In the genomic region with DNA sequence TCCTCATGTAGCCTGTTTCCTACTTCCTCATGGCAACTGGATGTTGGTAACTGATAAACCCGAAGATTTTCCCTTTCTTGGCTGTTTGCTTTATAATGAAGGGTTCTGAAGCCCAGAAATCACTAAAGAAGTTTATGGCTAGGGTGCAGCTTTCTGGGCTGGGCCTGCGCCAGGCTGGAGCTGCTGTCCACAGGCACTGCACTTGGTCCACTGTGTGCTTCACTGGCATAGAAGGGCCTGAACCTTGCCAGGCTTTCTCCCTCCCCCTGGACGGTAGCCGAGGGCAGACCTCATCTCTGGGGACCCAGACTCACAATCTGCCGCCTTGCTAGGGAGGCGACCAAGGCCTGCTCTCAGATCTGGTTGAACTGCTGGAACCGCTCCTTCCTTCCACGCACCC, we compare ENCODE assay signal across 18 cellular contexts.
DNase-seq lines count a peak whose midpoint lies in the region; ATAC-seq and TF ChIP-seq lines count a peak whose summit lies in the region.
"Had no signal": no experiment of that assay in that cellular context is flagged by ENCODE, and none has a peak within 500 bp of the region (broad histone marks: within the 10 kb centered on the region; RNA-seq: fewer than 3 reads in every experiment).

No MANE protein-coding gene starts in this region.

- intact Hi-C loops in right cardiac atrium (cut with DNase I) (loop anchor here in 1 of 4 donors (10.0 kb wide), 1 partner anchor 651 kb away; no protein-coding TSS in a partner anchor), Right ventricle myocardium inferior (cut with DNase I) (no loop called here), esophagus squamous epithelium (cut with DNase I) (loop anchor here (10.0 kb wide), 1 partner anchor 131 kb away; a partner anchor contains a TSS), vagina (cut with DNase I) (no loop called here)

- peak overlapping the region; percentile 63 for H3K27ac Mint-ChIP-seq in progenitor cell of endocrine pancreas
- H3K27ac Mint-ChIP-seq in effector memory CD8-positive, alpha-beta T cell = no peak overlapping the region

- DNase-seq in right cardiac atrium = peak in 1 of 3 donors; percentile 64
- no peak for DNase-seq in Right ventricle myocardium inferior (ENCODE audit: missing footprints)
- DNase-seq in esophagus squamous epithelium (lab: John Stamatoyannopoulos, UW) = no peak
- DNase-seq in progenitor cell of endocrine pancreas (ENCODE audit: low spot score, unreplicated experiment) = no peak
- no peak for DNase-seq in vagina (ENCODE audit: extremely low spot score in 2 of 2)
- no peak for DNase-seq in effector memory CD8-positive, alpha-beta T cell
- DNase-seq in SW 1271 (lab: John Stamatoyannopoulos, UW) = no peak
- DNase-seq: Calu3, DND-41, H7, Karpas-422, NCI-H1105 treated with DMSO at 0.1 percent for 48 hours, NCI-H187, NCI-H446 treated with DMSO at 0.1 percent for 48 hours, NCI-H748 treated with DMSO at 0.1 percent for 48 hours, PC-9, Right ventricle myocardium superior had no signal

- H3K36me3 ChIP-seq in esophagus squamous epithelium = no peaks in the 10 kb centered on the region
- H3K36me3 ChIP-seq in vagina = no peaks in the 10 kb centered on the region

- peak; percentile 15 to 25 for ATAC-seq in right cardiac atrium
- no peak for ATAC-seq in Right ventricle myocardium inferior
- no peak for ATAC-seq in effector memory CD8-positive, alpha-beta T cell (replicated peaks)
- no peak for ATAC-seq in HG02642 (IDR thresholded peaks at IDR 0.05; ENCODE audit: poor library complexity, unreplicated experiment)

- H3K9me3 ChIP-seq in right cardiac atrium (ENCODE audit: control insufficient read depth, low read length) (no peaks in the 10 kb centered on the region), esophagus squamous epithelium (no peaks in the 10 kb centered on the region), vagina (no peaks in the 10 kb centered on the region)

- H3K27me3 ChIP-seq in right cardiac atrium (ENCODE audit: control insufficient read depth, insufficient read depth) (no peaks in the 10 kb centered on the region), esophagus squamous epithelium (no peaks in the 10 kb centered on the region), vagina (no peaks in the 10 kb centered on the region)

- no peaks in the 10 kb centered on the region for H3K9me3 Mint-ChIP-seq in progenitor cell of endocrine pancreas (ENCODE audit: low read depth)
- H3K9me3 Mint-ChIP-seq in effector memory CD8-positive, alpha-beta T cell = no peaks in the 10 kb centered on the region

- no peak for TF ChIP-seq POLR2A in esophagus squamous epithelium (IDR thresholded peaks at IDR 0.05)
- TF ChIP-seq POLR2A in vagina (IDR thresholded peaks at IDR 0.05) = no peak

- H3K27me3 Mint-ChIP-seq in progenitor cell of endocrine pancreas = peaks cover 28% of the 10 kb centered on the region
- peaks cover 27 to 48% of the 10 kb centered on the region in 2 donors for H3K27me3 Mint-ChIP-seq in effector memory CD8-positive, alpha-beta T cell

- H3K4me3 ChIP-seq in right cardiac atrium (ENCODE audit: low read length) = no peak overlapping the region
- H3K4me3 ChIP-seq in esophagus squamous epithelium = no peak overlapping the region
- H3K4me3 ChIP-seq in vagina = no peak overlapping the region
- H3K4me3 ChIP-seq: PC-9 had no signal

- 65% methylated on average over 8 of the region's 8 CpGs for WGBS in right cardiac atrium
- WGBS in esophagus squamous epithelium, 2 donors = 51 to 59% methylated on average over 3 to 5 of the region's 8 CpGs

- no peak overlapping the region for H3K4me3 Mint-ChIP-seq in progenitor cell of endocrine pancreas (ENCODE audit: low read depth)
- H3K4me3 Mint-ChIP-seq in effector memory CD8-positive, alpha-beta T cell = no peak overlapping the region

- no peak for TF ChIP-seq CTCF in esophagus squamous epithelium (IDR thresholded peaks at IDR 0.05)
- TF ChIP-seq CTCF in progenitor cell of endocrine pancreas (IDR thresholded peaks at IDR 0.05; ENCODE audit: unreplicated experiment) = no peak
- TF ChIP-seq CTCF in vagina (IDR thresholded peaks at IDR 0.05) = no peak

- no peak overlapping the region for H3K27ac ChIP-seq in right cardiac atrium (ENCODE audit: low read length)
- peak overlapping the region; percentile 67 to 88 (median 84) for H3K27ac ChIP-seq in esophagus squamous epithelium
- peak overlapping the region; percentile 16 for H3K27ac ChIP-seq in vagina
- H3K27ac ChIP-seq: PC-9 had no signal

- H3K4me1 Mint-ChIP-seq in progenitor cell of endocrine pancreas (ENCODE audit: low read depth) = peaks cover 5% of the 10 kb centered on the region
- peaks cover 5 to 7% of the 10 kb centered on the region in 2 donors for H3K4me1 Mint-ChIP-seq in effector memory CD8-positive, alpha-beta T cell (ENCODE audit: low read depth in 2 of 2)

- H3K4me1 ChIP-seq in right cardiac atrium (ENCODE audit: control insufficient read depth, insufficient read depth, low read length) (no peaks in the 10 kb centered on the region), esophagus squamous epithelium (peaks cover 8 to 51% (median 12%) of the 10 kb centered on the region in 3 donors), vagina (peaks cover 12% of the 10 kb centered on the region)

- no peaks in the 10 kb centered on the region for H3K36me3 Mint-ChIP-seq in progenitor cell of endocrine pancreas (ENCODE audit: insufficient read depth)
- no peaks in the 10 kb centered on the region for H3K36me3 Mint-ChIP-seq in effector memory CD8-positive, alpha-beta T cell (ENCODE audit: insufficient read depth)

Comparison
In these comparisons a context has a peak if more than half of its experiments do, and no peak if none do; other contexts are left out.
1. ATAC-seq: peak in right cardiac atrium (2 of 2); none in Right ventricle myocardium inferior (single experiment), effector memory CD8-positive, alpha-beta T cell (single experiment) and HG02642 (single experiment).